ENCODE assay signal across 9 cellular contexts in genomic region chr20:59349277-59349676, GRCh38. TPM values are rescaled to one million over a fixed set of nuclear protein-coding genes. Genes with fewer than 3 reads are reported as not detected.
"Had no signal": no experiment of that assay in that cellular context is flagged by ENCODE, and none has a peak within 500 bp of the region (broad histone marks: within the 10 kb centered on the region; RNA-seq: fewer than 3 reads in every experiment).

No MANE protein-coding gene starts in this region.

- H3K27ac Mint-ChIP-seq: GM23338, H9 had no signal

- H3K4me3 ChIP-seq: GM23338 had no signal

- ATAC-seq: GM23338, HCT116 had no signal

- H3K4me1 Mint-ChIP-seq: H9 had no signal

- DNase-seq: H9, IMR-90, KBM-7 had no signal

- H3K4me2 ChIP-seq: GM23338, KMS-11 had no signal

- H3K9me3 Mint-ChIP-seq: GM23338, H9 had no signal

- FAIRE-seq: H1, H54 had no signal

- H3K4me3 Mint-ChIP-seq: GM23338, H9 had no signal

- H2AFZ ChIP-seq: GM23338 had no signal

- H3K27ac ChIP-seq: KMS-11 had no signal

- H3K9ac ChIP-seq: KMS-11 had no signal

RNA-seq across cellular contexts. Expression of gene EDN3, which starts 48.9 kb away (rescaled TPM):
- total RNA-seq: HT-29, IMR-90 had no signal
- polyA plus RNA-seq: IMR-90 had no signal
